1 cellular context compared by ENCODE assay signal in the genomic region with DNA sequence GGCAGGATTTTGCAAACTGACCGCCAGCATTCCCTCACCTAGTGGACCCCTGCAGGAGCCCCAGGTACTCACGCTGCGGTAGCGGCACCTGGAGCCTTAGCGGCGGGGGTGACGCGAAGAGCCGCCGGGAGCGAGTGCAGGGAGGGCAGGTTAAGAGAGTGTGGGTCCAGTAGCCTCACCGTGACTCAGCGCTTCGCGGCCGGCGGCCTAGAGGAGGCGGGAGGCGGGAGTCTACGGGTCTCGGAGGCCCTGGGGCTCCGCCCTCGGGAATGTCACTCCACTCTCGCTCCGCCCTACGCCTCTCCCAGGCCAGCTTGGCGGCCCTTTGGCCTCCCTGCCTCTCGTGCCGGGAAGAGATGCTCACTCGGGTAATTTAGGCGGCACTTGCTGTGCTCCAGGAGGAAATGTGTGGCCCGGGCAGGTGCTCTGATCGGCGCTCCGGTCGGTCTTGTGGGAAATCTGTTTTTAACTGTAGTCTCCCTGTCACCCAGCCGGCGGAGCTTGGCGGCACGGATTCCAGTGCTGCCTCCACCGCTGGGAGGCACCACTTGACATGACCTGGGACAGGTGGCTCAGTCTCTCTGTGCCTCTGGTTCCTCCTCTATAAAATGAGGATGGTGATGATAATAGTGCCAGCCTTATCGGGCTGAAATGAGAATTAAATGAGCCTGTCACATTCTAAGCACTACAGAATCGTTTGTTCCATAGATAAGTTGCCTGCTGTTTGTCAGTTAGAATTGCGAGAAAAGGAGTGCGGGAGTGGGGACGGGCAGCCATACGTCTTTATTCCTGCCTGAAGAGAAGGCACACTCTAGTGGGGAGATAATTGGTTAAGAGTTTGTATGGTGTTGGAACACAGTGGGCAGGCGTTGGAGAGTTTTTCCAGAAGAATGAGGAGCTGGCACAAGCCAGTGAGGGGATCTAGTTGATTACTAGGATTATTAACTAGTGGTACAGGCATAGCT.
A peak's percentile ranks its signal among the peaks of the same experiment; 100 is the strongest.
TF ChIP-seq lines count a peak whose summit lies in the region.

TSS of gene PIR (minus strand) at position 216 of the 965 bp plus-strand sequence. CDS start 2,076 bp downstream, outside the sequence.

TF ChIP-seq in liver, 16 proteins besides CTCF, POLR2A, EP300 and RAD21 (continued from another document):
- TF ChIP-seq, protein P1, sequence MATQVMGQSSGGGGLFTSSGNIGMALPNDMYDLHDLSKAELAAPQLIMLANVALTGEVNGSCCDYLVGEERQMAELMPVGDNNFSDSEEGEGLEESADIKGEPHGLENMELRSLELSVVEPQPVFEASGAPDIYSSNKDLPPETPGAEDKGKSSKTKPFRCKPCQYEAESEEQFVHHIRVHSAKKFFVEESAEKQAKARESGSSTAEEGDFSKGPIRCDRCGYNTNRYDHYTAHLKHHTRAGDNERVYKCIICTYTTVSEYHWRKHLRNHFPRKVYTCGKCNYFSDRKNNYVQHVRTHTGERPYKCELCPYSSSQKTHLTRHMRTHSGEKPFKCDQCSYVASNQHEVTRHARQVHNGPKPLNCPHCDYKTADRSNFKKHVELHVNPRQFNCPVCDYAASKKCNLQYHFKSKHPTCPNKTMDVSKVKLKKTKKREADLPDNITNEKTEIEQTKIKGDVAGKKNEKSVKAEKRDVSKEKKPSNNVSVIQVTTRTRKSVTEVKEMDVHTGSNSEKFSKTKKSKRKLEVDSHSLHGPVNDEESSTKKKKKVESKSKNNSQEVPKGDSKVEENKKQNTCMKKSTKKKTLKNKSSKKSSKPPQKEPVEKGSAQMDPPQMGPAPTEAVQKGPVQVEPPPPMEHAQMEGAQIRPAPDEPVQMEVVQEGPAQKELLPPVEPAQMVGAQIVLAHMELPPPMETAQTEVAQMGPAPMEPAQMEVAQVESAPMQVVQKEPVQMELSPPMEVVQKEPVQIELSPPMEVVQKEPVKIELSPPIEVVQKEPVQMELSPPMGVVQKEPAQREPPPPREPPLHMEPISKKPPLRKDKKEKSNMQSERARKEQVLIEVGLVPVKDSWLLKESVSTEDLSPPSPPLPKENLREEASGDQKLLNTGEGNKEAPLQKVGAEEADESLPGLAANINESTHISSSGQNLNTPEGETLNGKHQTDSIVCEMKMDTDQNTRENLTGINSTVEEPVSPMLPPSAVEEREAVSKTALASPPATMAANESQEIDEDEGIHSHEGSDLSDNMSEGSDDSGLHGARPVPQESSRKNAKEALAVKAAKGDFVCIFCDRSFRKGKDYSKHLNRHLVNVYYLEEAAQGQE (IDR thresholded peaks at IDR 0.05): peak; percentile 85
